ENCODE assay signal across 1 cellular context in the genomic region with DNA sequence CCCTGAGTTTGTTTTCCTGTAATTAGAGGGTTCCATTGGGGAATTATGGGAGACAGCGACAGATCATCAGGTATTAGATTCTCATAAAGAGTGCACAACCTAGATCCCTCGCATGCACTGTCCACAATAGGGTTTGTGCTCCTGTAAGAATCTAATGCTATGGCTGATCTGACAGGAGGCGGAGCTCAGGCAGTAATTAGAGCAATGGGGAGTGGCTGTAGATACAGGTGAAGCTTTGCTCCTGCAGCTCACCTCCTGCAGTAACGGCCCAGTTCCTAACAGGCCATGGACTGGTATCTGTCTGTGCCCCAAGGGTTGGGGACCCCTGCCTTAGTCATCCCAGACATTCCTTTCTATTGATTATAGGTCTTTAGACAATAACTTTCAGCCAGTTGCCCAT.
TF ChIP-seq lines count a peak whose summit lies in the region.

No MANE protein-coding gene starts in this region.

TF ChIP-seq in SK-N-SH treated with all-trans-retinoic acid at 6 μM for 48 hours, 23 proteins besides CTCF, POLR2A, EP300 and RAD21 (continued from another document):
- no peak for TF ChIP-seq ZFP30 (CRISPR knock-in tag; IDR thresholded peaks at IDR 0.05)
- TF ChIP-seq ISL1 (CRISPR knock-in tag; IDR thresholded peaks at IDR 0.05) = no peak
- TF ChIP-seq CSRNP3 (CRISPR knock-in tag; IDR thresholded peaks at IDR 0.05) = no peak
- TF ChIP-seq PATZ1 (CRISPR knock-in tag; IDR thresholded peaks at IDR 0.05; ENCODE audit: borderline replicate concordance) = no peak
- TF ChIP-seq ZC3H10 (CRISPR knock-in tag; IDR thresholded peaks at IDR 0.05) = no peak
- TF ChIP-seq ZNF70 (CRISPR knock-in tag; IDR thresholded peaks at IDR 0.05) = no peak
- TF ChIP-seq TSHZ2 (CRISPR knock-in tag; IDR thresholded peaks at IDR 0.05) = no peak
- TF ChIP-seq ESRRG (CRISPR knock-in tag; IDR thresholded peaks at IDR 0.05) = no peak
- no peak for TF ChIP-seq CSDC2 (CRISPR knock-in tag; IDR thresholded peaks at IDR 0.05)
- TF ChIP-seq PPARA (CRISPR knock-in tag; IDR thresholded peaks at IDR 0.05; ENCODE audit: borderline replicate concordance) = no peak
- no peak for TF ChIP-seq SNAI2 (CRISPR knock-in tag; IDR thresholded peaks at IDR 0.05)
- TF ChIP-seq, protein P1, sequence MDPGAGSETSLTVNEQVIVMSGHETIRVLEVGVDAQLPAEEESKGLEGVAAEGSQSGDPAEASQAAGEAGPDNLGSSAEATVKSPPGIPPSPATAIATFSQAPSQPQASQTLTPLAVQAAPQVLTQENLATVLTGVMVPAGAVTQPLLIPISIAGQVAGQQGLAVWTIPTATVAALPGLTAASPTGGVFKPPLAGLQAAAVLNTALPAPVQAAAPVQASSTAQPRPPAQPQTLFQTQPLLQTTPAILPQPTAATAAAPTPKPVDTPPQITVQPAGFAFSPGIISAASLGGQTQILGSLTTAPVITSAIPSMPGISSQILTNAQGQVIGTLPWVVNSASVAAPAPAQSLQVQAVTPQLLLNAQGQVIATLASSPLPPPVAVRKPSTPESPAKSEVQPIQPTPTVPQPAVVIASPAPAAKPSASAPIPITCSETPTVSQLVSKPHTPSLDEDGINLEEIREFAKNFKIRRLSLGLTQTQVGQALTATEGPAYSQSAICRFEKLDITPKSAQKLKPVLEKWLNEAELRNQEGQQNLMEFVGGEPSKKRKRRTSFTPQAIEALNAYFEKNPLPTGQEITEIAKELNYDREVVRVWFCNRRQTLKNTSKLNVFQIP (CRISPR knock-in tag; IDR thresholded peaks at IDR 0.05; ENCODE audit: borderline replicate concordance, low read depth) = no peak
- no peak for TF ChIP-seq TCF4 (CRISPR knock-in tag; IDR thresholded peaks at IDR 0.05; ENCODE audit: borderline replicate concordance)
